ENCODE assay signal across 14 cellular contexts in the genomic region with DNA sequence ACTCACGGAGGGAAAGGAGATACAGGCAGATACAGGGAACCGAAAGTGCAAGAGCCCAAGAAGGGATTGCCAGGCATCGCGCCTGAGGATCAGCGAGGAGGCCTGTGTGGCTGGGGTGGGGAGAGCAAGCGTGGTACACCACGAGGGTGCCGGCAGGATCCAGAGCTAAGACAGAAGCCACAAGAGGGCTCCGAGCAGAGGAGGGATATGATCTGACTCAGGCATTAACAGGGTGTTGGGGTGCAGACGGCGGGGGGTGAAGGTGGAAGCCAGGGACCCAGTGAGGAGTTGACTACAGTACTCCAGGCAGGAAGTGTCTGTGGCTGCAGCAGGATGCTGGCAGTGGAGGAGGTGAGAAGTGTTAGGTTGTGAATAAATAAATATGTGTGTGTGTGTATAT. TPM values are rescaled to one million over a fixed set of nuclear protein-coding genes. Genes with fewer than 3 reads are reported as not detected.
DNase-seq lines count a peak whose midpoint lies in the region; ATAC-seq and TF ChIP-seq lines count a peak whose summit lies in the region.
"Had no signal": no experiment of that assay in that cellular context is flagged by ENCODE, and none has a peak within 500 bp of the region (broad histone marks: within the 10 kb centered on the region; RNA-seq: fewer than 3 reads in every experiment).

No MANE protein-coding gene starts in this region.

- H3K27ac ChIP-seq in spleen: peak overlapping the region in 6 of 8 donors; percentile 9 to 73 (median 46)
- H3K27ac ChIP-seq: HL-60 had no signal

- no peaks in the 10 kb centered on the region for H3K27me3 Mint-ChIP-seq in activated naive CD4-positive, alpha-beta T cell treated with anti-CD3 and anti-CD28 coated beads, Interleukin-2, amount 10 ng/mL, durations not matched to agents 7 days and 5 days

- DNase-seq in KBM-7 (peak; percentile 34), spleen (peak; percentile 81), DMS53 treated with DMSO at 0.1 percent for 48 hours (lab: John Stamatoyannopoulos, UW; ENCODE audit: unreplicated experiment) (no peak), amygdala (lab: John Stamatoyannopoulos, UW) (no peak), left cardiac atrium (no peak)
- DNase-seq in activated CD4-positive, alpha-beta T cell treated with anti-CD3 and anti-CD28 coated beads for 48 hours: peak; percentile 38
- DNase-seq in activated naive CD4-positive, alpha-beta T cell treated with anti-CD3 and anti-CD28 coated beads, Interleukin-2, amount 10 ng/mL, durations not matched to agents 7 days and 5 days: peak; percentile 73
- DNase-seq: NCI-H2107, RPMI8226 had no signal

- intact Hi-C loops in spleen (cut with DNase I; ENCODE audit: low total_unique reads) (no loop called here), left cardiac atrium (cut with DNase I) (no loop called here)

- WGBS in spleen, 5 donors: 26 to 58% (median 33%) methylated on average over 11 of the region's 11 CpGs

- TF ChIP-seq CTCF in spleen (IDR thresholded peaks at IDR 0.05 in 8 of 11, conservative IDR thresholded peaks at IDR 0.05 in 3 of 11): no peak

- no peaks in the 10 kb centered on the region for H3K9me3 ChIP-seq in spleen
- H3K9me3 ChIP-seq: HAP-1 had no signal

- peak overlapping the region; percentile 92 for H3K27ac Mint-ChIP-seq in activated naive CD4-positive, alpha-beta T cell treated with anti-CD3 and anti-CD28 coated beads, Interleukin-2, amount 10 ng/mL, durations not matched to agents 7 days and 5 days

- CTCF ChIA-PET in activated naive CD4-positive, alpha-beta T cell treated with anti-CD3 and anti-CD28 coated beads, Interleukin-2, amount 10 ng/mL, durations not matched to agents 7 days and 5 days (lab: Charles Lee): interaction anchor here (0.9 kb wide), 1 partner anchor 8 kb away, joined by 3 read pairs; the partner anchor contains the start of gene GEMIN7

- H3K4me3 ChIP-seq in spleen: no peak overlapping the region
- H3K4me3 ChIP-seq: HAP-1, skin epidermis had no signal

- no peaks in the 10 kb centered on the region for H3K27me3 ChIP-seq in spleen (replicated peaks in 1 of 7)

- peaks cover 3% of the 10 kb centered on the region for H3K9me3 Mint-ChIP-seq in activated naive CD4-positive, alpha-beta T cell treated with anti-CD3 and anti-CD28 coated beads, Interleukin-2, amount 10 ng/mL, durations not matched to agents 7 days and 5 days
- H3K9me3 Mint-ChIP-seq: mesothelial cell of epicardium had no signal

- H3K4me3 Mint-ChIP-seq in activated naive CD4-positive, alpha-beta T cell treated with anti-CD3 and anti-CD28 coated beads, Interleukin-2, amount 10 ng/mL, durations not matched to agents 7 days and 5 days: peak overlapping the region; percentile 19
- H3K4me3 Mint-ChIP-seq: mesothelial cell of epicardium had no signal

- no peak for TF ChIP-seq POLR2A in spleen (IDR thresholded peaks at IDR 0.05)

- in situ Hi-C loops in KBM-7 (cut with MboI; ENCODE audit: low pct_unique_long_range_greater_than_20kb, low sequenced_read_pairs): no loop called here

- no peak for ATAC-seq in HG02981 (IDR thresholded peaks at IDR 0.05; ENCODE audit: unreplicated experiment)
- no peak for ATAC-seq in left cardiac atrium

- H3K36me3 ChIP-seq in spleen: peaks cover 0 to 74% (median 10%) of the 10 kb centered on the region in 6 donors

- peaks cover 47% of the 10 kb centered on the region for H3K4me1 Mint-ChIP-seq in activated naive CD4-positive, alpha-beta T cell treated with anti-CD3 and anti-CD28 coated beads, Interleukin-2, amount 10 ng/mL, durations not matched to agents 7 days and 5 days

- peaks cover 34% of the 10 kb centered on the region for H3K36me3 Mint-ChIP-seq in activated naive CD4-positive, alpha-beta T cell treated with anti-CD3 and anti-CD28 coated beads, Interleukin-2, amount 10 ng/mL, durations not matched to agents 7 days and 5 days

- H3K4me1 ChIP-seq in spleen: peaks cover 7 to 68% (median 28%) of the 10 kb centered on the region in 6 donors

RNA-seq across cellular contexts. Expression of gene PPP1R37, which starts 5.4 kb away (rescaled TPM):
- total RNA-seq in spleen (10 to 100 TPM; 16.2 to 27.1 (median 19.6) TPM), left cardiac atrium (10 to 100 TPM; 19.4 to 21.4 TPM)
- 10 to 100 TPM; 14.3 to 36.7 (median 20.3) TPM for polyA plus RNA-seq in spleen

RNA-seq across cellular contexts. Expression of gene GEMIN7, which starts 8.5 kb away (rescaled TPM):
- total RNA-seq in spleen: 10 to 100 TPM; 19.6 to 33.4 (median 23.1) TPM
- polyA plus RNA-seq in spleen: 10 to 100 TPM; 43.6 to 51.1 (median 49.7) TPM
- total RNA-seq in left cardiac atrium: 10 to 100 TPM; 13.9 to 14.1 TPM

RNA-seq across cellular contexts. Expression of gene ZNF296, which starts 11.3 kb away (rescaled TPM):
- total RNA-seq in spleen (1 to 10 TPM; 3.9 to 7.5 (median 6.4) TPM), left cardiac atrium (under 1 TPM; 0.44 to 0.73 TPM)
- 10 to 100 TPM in 1 of 3 donors, 1 to 10 TPM in 2; 7.3 to 11.9 (median 8.8) TPM for polyA plus RNA-seq in spleen

RNA-seq across cellular contexts. Expression of gene CLASRP, which starts 48.7 kb away (rescaled TPM):
- total RNA-seq in spleen (100 to 1,000 TPM in 6 of 7 donors, 10 to 100 TPM in 1; 97.6 to 153 (median 143) TPM), left cardiac atrium (10 to 100 TPM; 34.0 to 47.7 TPM)
- polyA plus RNA-seq in spleen: 100 to 1,000 TPM in 2 of 3 donors, 10 to 100 TPM in 1; 61.3 to 215 (median 191) TPM

Comparison
In these comparisons a context has a peak if more than half of its experiments do, and no peak if none do; other contexts are left out.
1. DNase-seq: peak in KBM-7 (single experiment), activated CD4-positive, alpha-beta T cell treated with anti-CD3 and anti-CD28 coated beads for 48 hours (single experiment), activated naive CD4-positive, alpha-beta T cell treated with anti-CD3 and anti-CD28 coated beads, Interleukin-2, amount 10 ng/mL, durations not matched to agents 7 days and 5 days (single experiment) and spleen (single experiment); none in DMS53 treated with DMSO at 0.1 percent for 48 hours (single experiment), amygdala (0 of 56) and left cardiac atrium (single experiment).